Comparison of ENCODE assay signal across 20 cellular contexts in genomic region chr19:48544856-48545750, GRCh38. TPM values are rescaled to one million over a fixed set of nuclear protein-coding genes. Genes with fewer than 3 reads are reported as not detected.
DNase-seq lines count a peak whose midpoint lies in the region; ATAC-seq and TF ChIP-seq lines count a peak whose summit lies in the region.
"Had no signal": no experiment of that assay in that cellular context is flagged by ENCODE, and none has a peak within 500 bp of the region (broad histone marks: within the 10 kb centered on the region; RNA-seq: fewer than 3 reads in every experiment).

No MANE protein-coding gene starts in this region.

- H3K4me3 ChIP-seq in epithelial cell of esophagus (ENCODE audit: low read length) (no peak overlapping the region), A673 (ENCODE audit: low read depth, low read length, poor library complexity, severe bottlenecking) (no peak overlapping the region)
- H3K4me3 ChIP-seq: Peyer's patch, SK-N-MC had no signal

- TF ChIP-seq CTCF in H9 (conservative IDR thresholded peaks at IDR 0.05) (no peak), epithelial cell of esophagus (IDR thresholded peaks at IDR 0.05; ENCODE audit: insufficient read depth, low read depth, low read length, missing control alignments) (no peak), A673 (conservative IDR thresholded peaks at IDR 0.05; ENCODE audit: low read depth, low read length) (no peak)

- H2AFZ ChIP-seq in H9 (ENCODE audit: low read length), result no peak overlapping the region

- ATAC-seq in stimulated activated effector memory CD8-positive, alpha-beta T cell treated with anti-CD3 and anti-CD28 coated beads, Interleukin-12 subunit alpha, Interleukin-12 subunit beta, amount 100 ng/mL, for 72 hours, result peak; percentile 21
- no peak for ATAC-seq in GM18909 (IDR thresholded peaks at IDR 0.05; ENCODE audit: poor library complexity, unreplicated experiment)

- in situ Hi-C loops in G401 (cut with HindIII; ENCODE audit: low sequenced_read_pairs), result no loop called here

- H3K27ac ChIP-seq in H9 (ENCODE audit: insufficient read length, low read depth, low read length) (no peak overlapping the region), A673 (ENCODE audit: low read depth, low read length, poor library complexity, severe bottlenecking) (no peak overlapping the region)
- H3K27ac ChIP-seq: Peyer's patch, SK-N-MC had no signal

- H3K4me1 ChIP-seq in H9 (ENCODE audit: insufficient read depth, low read length) (peaks cover 6% of the 10 kb centered on the region; the same call in 1 of the 2 replicates), A673 (ENCODE audit: insufficient read depth, low read length, poor library complexity, severe bottlenecking) (no peaks in the 10 kb centered on the region)
- H3K4me1 ChIP-seq: BE2C had no signal

- no peaks in the 10 kb centered on the region for H3K36me3 Mint-ChIP-seq in H9 (ENCODE audit: insufficient read depth in 1 of 3, low read depth in 3 of 3)
- peaks cover 7% of the 10 kb centered on the region for H3K36me3 Mint-ChIP-seq in stimulated activated effector memory CD8-positive, alpha-beta T cell treated with anti-CD3 and anti-CD28 coated beads, Interleukin-12 subunit alpha, Interleukin-12 subunit beta, amount 100 ng/mL, for 72 hours
- H3K36me3 Mint-ChIP-seq: CD4-positive, alpha-beta memory T cell had no signal

- no peak overlapping the region for H3K56ac ChIP-seq in H9 (ENCODE audit: insufficient read length, low read depth, low read length)

- no peak overlapping the region for H2BK5ac ChIP-seq in H9 (ENCODE audit: insufficient read length, low read length)

- intact Hi-C loops in A673 (cut with micrococcal nuclease; ENCODE audit: unreplicated experiment), result no loop called here

- no peak overlapping the region for H2BK20ac ChIP-seq in H9 (ENCODE audit: low read depth, low read length, poor library complexity, severe bottlenecking)

- POLR2A ChIA-PET in A673 (lab: Charles Lee; ENCODE audit: low non-redundant PET), result no interaction called here

- no peak overlapping the region for H3K27ac Mint-ChIP-seq in H9
- H3K27ac Mint-ChIP-seq in stimulated activated effector memory CD8-positive, alpha-beta T cell treated with anti-CD3 and anti-CD28 coated beads, Interleukin-12 subunit alpha, Interleukin-12 subunit beta, amount 100 ng/mL, for 72 hours, result no peak overlapping the region
- H3K27ac Mint-ChIP-seq: CD4-positive, alpha-beta memory T cell; HFFc6 had no signal

- CTCF ChIA-PET in A673 (lab: Charles Lee), result no interaction called here

- no peak overlapping the region for H3K9ac ChIP-seq in H9 (ENCODE audit: extremely low read depth, insufficient read length, low read length)

- H3K27me3 ChIP-seq in H9 (ENCODE audit: insufficient read depth, low read length) (no peaks in the 10 kb centered on the region), A673 (replicated peaks; ENCODE audit: insufficient read depth, low read depth, low read length, poor library complexity) (no peaks in the 10 kb centered on the region)
- H3K27me3 ChIP-seq: Peyer's patch had no signal

- peaks cover 14 to 18% of the 10 kb centered on the region in 2 experiments for H3K4me1 Mint-ChIP-seq in H9
- H3K4me1 Mint-ChIP-seq in stimulated activated effector memory CD8-positive, alpha-beta T cell treated with anti-CD3 and anti-CD28 coated beads, Interleukin-12 subunit alpha, Interleukin-12 subunit beta, amount 100 ng/mL, for 72 hours, result no peaks in the 10 kb centered on the region
- H3K4me1 Mint-ChIP-seq: CD4-positive, alpha-beta memory T cell had no signal

- no CpG with 5 or more reads among the region's 25 CpGs for WGBS in H9 (ENCODE audit: extremely low coverage, insufficient read length, low lambda C conversion rate)

- BruUV-seq in A673 (replicated peaks; lab: Mats Ljungman, UMichigan), result no TSS peak

- no peak overlapping the region for H3K4me2 ChIP-seq in H9 (ENCODE audit: insufficient read depth, insufficient read length, low read length)

- no peaks in the 10 kb centered on the region for H3K79me1 ChIP-seq in H9 (ENCODE audit: insufficient read depth, low read depth, low read length, poor library complexity, severe bottlenecking)

- H4K91ac ChIP-seq in H9 (ENCODE audit: insufficient read length, low read depth, low read length), result no peak overlapping the region

- no peak overlapping the region for H2AK5ac ChIP-seq in H9 (ENCODE audit: insufficient read length, low read length)

- no peaks in the 10 kb centered on the region for H3K9me3 ChIP-seq in H9 (ENCODE audit: control insufficient read depth, low read depth, low read length)
- H3K9me3 ChIP-seq in A673 (ENCODE audit: low read depth, low read length, poor library complexity, severe bottlenecking), result no peaks in the 10 kb centered on the region
- H3K9me3 ChIP-seq: BE2C, Peyer's patch had no signal

- H3K4ac ChIP-seq in H9 (ENCODE audit: low read depth, low read length), result no peak overlapping the region

- no peak overlapping the region for H3K4me3 Mint-ChIP-seq in H9
- no peak overlapping the region for H3K4me3 Mint-ChIP-seq in stimulated activated effector memory CD8-positive, alpha-beta T cell treated with anti-CD3 and anti-CD28 coated beads, Interleukin-12 subunit alpha, Interleukin-12 subunit beta, amount 100 ng/mL, for 72 hours
- H3K4me3 Mint-ChIP-seq: CD4-positive, alpha-beta memory T cell; HFFc6 had no signal

- no peak overlapping the region for H2BK15ac ChIP-seq in H9 (ENCODE audit: low read depth, low read length)

- no peak overlapping the region for H3T11ph ChIP-seq in H9 (ENCODE audit: low read length)

- no peak overlapping the region for H4K5ac ChIP-seq in H9 (ENCODE audit: insufficient read length, low read depth, low read length)

- H3K79me2 ChIP-seq in H9 (ENCODE audit: insufficient read depth, low read length), result no peaks in the 10 kb centered on the region

- H3K9me3 Mint-ChIP-seq in H9, result peaks cover 0 to 2% of the 10 kb centered on the region in 2 experiments; a peak in 1 of 5 replicates
- H3K9me3 Mint-ChIP-seq in stimulated activated effector memory CD8-positive, alpha-beta T cell treated with anti-CD3 and anti-CD28 coated beads, Interleukin-12 subunit alpha, Interleukin-12 subunit beta, amount 100 ng/mL, for 72 hours, result no peaks in the 10 kb centered on the region
- H3K9me3 Mint-ChIP-seq: CD4-positive, alpha-beta memory T cell; HFFc6 had no signal

- DNase-seq in H9 (peak; percentile 72), epithelial cell of esophagus (ENCODE audit: low read depth) (peak; percentile 66), iPS-NIHi7 (ENCODE audit: extremely low spot score) (peak; percentile 68), G401 (ENCODE audit: low spot score) (no peak), A673 (ENCODE audit: low spot score) (no peak)
- no peak for DNase-seq in stimulated activated effector memory CD8-positive, alpha-beta T cell treated with anti-CD3 and anti-CD28 coated beads, Interleukin-12 subunit alpha, Interleukin-12 subunit beta, amount 100 ng/mL, for 72 hours (ENCODE audit: low spot score in 2 of 2)
- DNase-seq: BE2C; Calu3; CD4-positive, alpha-beta memory T cell; HFFc6; IMR-90; NCI-H1105 treated with DMSO at 0.1 percent for 48 hours; NCI-H187; NCI-H226; NCI-H524 treated with DMSO at 0.1 percent for 48 hours; Peyer's patch; Right ventricle myocardium superior had no signal

- no peak overlapping the region for H3K14ac ChIP-seq in H9 (ENCODE audit: insufficient read depth, low read length)

- H3K18ac ChIP-seq in H9 (ENCODE audit: insufficient read length, low read depth, low read length), result no peak overlapping the region

- H4K20me1 ChIP-seq in H9 (ENCODE audit: control insufficient read depth, insufficient read depth, insufficient read length), result no peaks in the 10 kb centered on the region

- no peaks in the 10 kb centered on the region for H3K23me2 ChIP-seq in H9 (ENCODE audit: insufficient read length, low read depth, low read length, poor library complexity, severe bottlenecking)

- no peaks in the 10 kb centered on the region for H3K36me3 ChIP-seq in A673 (ENCODE audit: insufficient read depth, low read length, poor library complexity, severe bottlenecking)
- H3K36me3 ChIP-seq: BE2C, Peyer's patch had no signal

- H2BK120ac ChIP-seq in H9 (ENCODE audit: low read depth, low read length, poor library complexity, severe bottlenecking), result no peak overlapping the region

- no peaks in the 10 kb centered on the region; the same call in 1 of the 2 replicates for H3K27me3 Mint-ChIP-seq in H9 (ENCODE audit: low read depth)

- no peak overlapping the region for H2BK12ac ChIP-seq in H9 (ENCODE audit: insufficient read length, low read depth, low read length)

- H4K8ac ChIP-seq in H9 (replicated peaks; ENCODE audit: insufficient read length, low read depth, low read length), result no peak overlapping the region

- H3K23ac ChIP-seq in H9 (ENCODE audit: insufficient read length, low read depth, low read length), result no peak overlapping the region

RNA-seq across cellular contexts. Expression of gene SULT2B1, which starts 6.9 kb away (rescaled TPM):
- total RNA-seq in H9 (2021) (1.3 and 1.7 TPM in 2 replicates), A673 (2021) (0.24 and 0.60 TPM in 2 replicates)
- 0.37 TPM in 1 of 2 replicates, not detected in the other for total RNA-seq in G401 (2014; rRNA removed; shearing (Covaris generic))
- total RNA-seq: Calu3; CD4-positive, alpha-beta memory T cell; IMR-90; LHCN-M2 had no signal

RNA-seq across cellular contexts. Expression of gene LMTK3, which starts 33.5 kb away (rescaled TPM):
- total RNA-seq in H9 (2021), result 14.4 and 15.2 TPM in 2 replicates
- 8.1 and 12.5 TPM in 2 replicates for total RNA-seq in G401 (2014; rRNA removed; shearing (Covaris generic))
- total RNA-seq in A673 (2021), result 0.52 and 1.0 TPM in 2 replicates

Comparison
In these comparisons a context has a peak if more than half of its experiments do, and no peak if none do; other contexts are left out.
1. DNase-seq: peak in H9 (single experiment), epithelial cell of esophagus (single experiment) and iPS-NIHi7 (single experiment); none in stimulated activated effector memory CD8-positive, alpha-beta T cell treated with anti-CD3 and anti-CD28 coated beads, Interleukin-12 subunit alpha, Interleukin-12 subunit beta, amount 100 ng/mL, for 72 hours (0 of 2), G401 (single experiment) and A673 (single experiment).